2 cellular contexts compared by ENCODE assay signal in the genomic region with DNA sequence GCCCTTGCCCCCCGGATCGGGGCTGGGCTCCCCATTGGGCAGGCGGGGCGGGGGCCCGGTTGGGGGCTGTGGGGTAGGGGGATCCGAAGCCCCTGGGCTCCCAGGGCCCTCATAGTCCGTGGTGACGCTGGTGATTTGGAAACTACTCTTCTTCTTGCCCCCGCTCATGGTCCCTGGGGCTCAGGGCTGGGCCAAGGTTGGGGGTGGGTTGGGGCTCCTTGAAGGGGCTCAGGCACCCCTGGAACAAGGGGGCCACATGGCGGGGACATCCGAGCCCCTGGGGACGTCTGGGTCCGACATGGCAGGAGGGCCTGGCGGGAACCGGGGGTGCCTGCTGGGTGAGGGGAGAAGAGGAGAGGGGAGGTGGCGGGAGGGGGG.
TF ChIP-seq lines count a peak whose summit lies in the region.

No MANE protein-coding gene starts in this region.

TF ChIP-seq in endothelial cell of umbilical vein, 7 proteins besides CTCF, POLR2A, EP300 and RAD21:
- TF ChIP-seq MYC (IDR thresholded peaks at IDR 0.05; ENCODE audit: low read depth, low read length) (no peak), POLR2AphosphoS5 (IDR thresholded peaks at IDR 0.05; ENCODE audit: insufficient read depth, low read depth, low read length) (no peak), GATA2 (IDR thresholded peaks at IDR 0.05; ENCODE audit: insufficient read depth, insufficient read length, low read depth, low read length) (no peak), JUN (IDR thresholded peaks at IDR 0.05; ENCODE audit: borderline replicate concordance, insufficient read depth, insufficient read length, low read depth) (no peak), FOS (IDR thresholded peaks at IDR 0.05; ENCODE audit: borderline replicate concordance, insufficient read depth, low read length) (no peak)
- TF ChIP-seq, protein P1, sequence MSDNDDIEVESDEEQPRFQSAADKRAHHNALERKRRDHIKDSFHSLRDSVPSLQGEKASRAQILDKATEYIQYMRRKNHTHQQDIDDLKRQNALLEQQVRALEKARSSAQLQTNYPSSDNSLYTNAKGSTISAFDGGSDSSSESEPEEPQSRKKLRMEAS (IDR thresholded peaks at IDR 0.05; ENCODE audit: insufficient read depth, insufficient read length), result no peak

TF ChIP-seq in GM12891, 5 proteins besides CTCF, POLR2A, EP300 and RAD21:
- TF ChIP-seq PAX5 (IDR thresholded peaks at IDR 0.05; ENCODE audit: insufficient read depth, low read length, severe bottlenecking), result no peak
- TF ChIP-seq POLR2AphosphoS5 (IDR thresholded peaks at IDR 0.05; ENCODE audit: low read depth, low read length), result no peak
- no peak for TF ChIP-seq POU2F2 (IDR thresholded peaks at IDR 0.05; ENCODE audit: low read depth, low read length)
- TF ChIP-seq TAF1 (IDR thresholded peaks at IDR 0.05; ENCODE audit: low read depth, low read length), result no peak
